19 cellular contexts compared by ENCODE assay signal in genomic region chr2:99611786-99612185, GRCh38.
DNase-seq lines count a peak whose midpoint lies in the region; ATAC-seq and TF ChIP-seq lines count a peak whose summit lies in the region.
"Had no signal": no experiment of that assay in that cellular context is flagged by ENCODE, and none has a peak within 500 bp of the region (broad histone marks: within the 10 kb centered on the region; RNA-seq: fewer than 3 reads in every experiment).

No MANE protein-coding gene starts in this region.

- intact Hi-C loops in activated B cell treated with CpG ODN at 0.5 μM for 24 hours (cut with micrococcal nuclease), result no loop called here

- H3K27me3 ChIP-seq in trophoblast cell (ENCODE audit: insufficient read depth, low read length) (no peaks in the 10 kb centered on the region), H7 (ENCODE audit: control insufficient read depth, insufficient read depth, low read length) (no peaks in the 10 kb centered on the region)
- H3K27me3 ChIP-seq: BE2C had no signal

- CTCF ChIA-PET in activated B cell treated with CpG ODN at 0.5 μM for 24 hours (lab: Charles Lee), result no interaction called here

- no peak overlapping the region for H3K4me2 ChIP-seq in trophoblast cell (ENCODE audit: low read length)
- H3K4me2 ChIP-seq: GM23338 had no signal

- H3K4me3 Mint-ChIP-seq in activated B cell treated with CpG ODN at 0.5 μM for 24 hours, result no peak overlapping the region
- no peak overlapping the region for H3K4me3 Mint-ChIP-seq in brain
- H3K4me3 Mint-ChIP-seq in memory B cell, result no peak overlapping the region
- H3K4me3 Mint-ChIP-seq: CD8-positive, alpha-beta memory T cell; GM23338; HFFc6 had no signal

- TF ChIP-seq CTCF in activated B cell treated with CpG ODN at 0.5 μM for 24 hours (IDR thresholded peaks at IDR 0.05), result no peak
- no peak for TF ChIP-seq CTCF in brain (conservative IDR thresholded peaks at IDR 0.05)

- H3K23ac ChIP-seq in trophoblast cell (ENCODE audit: low read length), result no peak overlapping the region

- H2BK120ac ChIP-seq in trophoblast cell (ENCODE audit: insufficient read depth, low read length, poor library complexity), result no peak overlapping the region

- H3K27me3 Mint-ChIP-seq in activated B cell treated with CpG ODN at 0.5 μM for 24 hours (no peaks in the 10 kb centered on the region), brain (no peaks in the 10 kb centered on the region), memory B cell (no peaks in the 10 kb centered on the region)

- ATAC-seq in activated B cell treated with CpG ODN at 0.5 μM for 24 hours (ENCODE audit: low read depth), result no peak
- no peak for ATAC-seq in memory B cell (ENCODE audit: low read depth)
- no peak for ATAC-seq in GM19463 (IDR thresholded peaks at IDR 0.05; ENCODE audit: unreplicated experiment)
- ATAC-seq: GM23338, HCT116 had no signal

- H3K27ac Mint-ChIP-seq in activated B cell treated with CpG ODN at 0.5 μM for 24 hours, result peak overlapping the region; percentile 50
- peak overlapping the region in 3 of 5 experiments; percentile 17 to 66 (median 20) for H3K27ac Mint-ChIP-seq in brain
- peak overlapping the region; percentile 19 for H3K27ac Mint-ChIP-seq in memory B cell
- H3K27ac Mint-ChIP-seq: CD4-positive, CD25-positive, alpha-beta regulatory T cell; CD8-positive, alpha-beta memory T cell; HFFc6 had no signal

- H3K36me3 ChIP-seq in trophoblast cell (ENCODE audit: control insufficient read depth in 1 of 2, insufficient read depth in 2 of 2, low read length in 2 of 2), result peaks cover 0 to 2% of the 10 kb centered on the region in 2 experiments
- no peaks in the 10 kb centered on the region for H3K36me3 ChIP-seq in H7 (replicated peaks; ENCODE audit: control insufficient read depth, insufficient read depth, low read length)
- H3K36me3 ChIP-seq: BE2C had no signal

- DNase-seq in activated B cell treated with CpG ODN at 0.5 μM for 24 hours (no peak), memory B cell (ENCODE audit: low spot score in 2 of 2) (no peak), trophoblast cell (no peak), H7 (no peak), NCI-H2196 treated with DMSO at 0.1 percent for 48 hours (lab: John Stamatoyannopoulos, UW; ENCODE audit: unreplicated experiment) (no peak)
- DNase-seq: ACHN; BE2C; CD4-positive, CD25-positive, alpha-beta regulatory T cell; CD8-positive, alpha-beta memory T cell; COR-L47; DMS 273 treated with DMSO at 0.1 percent for 48 hours; DMS53; DND-41; EL; HFFc6 had no signal

- H3K4me3 ChIP-seq in trophoblast cell (ENCODE audit: low read depth, low read length) (no peak overlapping the region), H7 (ENCODE audit: insufficient read depth, low read depth, low read length) (no peak overlapping the region)
- H3K4me3 ChIP-seq: GM23338 had no signal

- H4K8ac ChIP-seq in trophoblast cell (ENCODE audit: low read depth, low read length), result no peak overlapping the region

- no peak overlapping the region for H3K18ac ChIP-seq in trophoblast cell (ENCODE audit: low read length)

- POLR2A ChIA-PET in activated B cell treated with CpG ODN at 0.5 μM for 24 hours (lab: Charles Lee), result no interaction called here

- H3K9ac ChIP-seq in trophoblast cell (ENCODE audit: low read length), result no peak overlapping the region

- H2AFZ ChIP-seq in trophoblast cell (ENCODE audit: insufficient read depth, low read length, poor library complexity), result no peak overlapping the region
- H2AFZ ChIP-seq: GM23338 had no signal

- H3K36me3 Mint-ChIP-seq in activated B cell treated with CpG ODN at 0.5 μM for 24 hours (ENCODE audit: low read depth) (peaks cover 45% of the 10 kb centered on the region), brain (no peaks in the 10 kb centered on the region), memory B cell (peaks cover 9% of the 10 kb centered on the region)

- peak overlapping the region; percentile 70 for H2BK12ac ChIP-seq in trophoblast cell (ENCODE audit: low read length)

- H3K4me1 Mint-ChIP-seq in activated B cell treated with CpG ODN at 0.5 μM for 24 hours (peaks cover 42% of the 10 kb centered on the region), brain (peaks cover 15% of the 10 kb centered on the region), memory B cell (peaks cover 24% of the 10 kb centered on the region)
- H3K4me1 Mint-ChIP-seq: CD8-positive, alpha-beta memory T cell; GM23338 had no signal

- H3K14ac ChIP-seq in trophoblast cell (ENCODE audit: low read length), result no peak overlapping the region

- no peak overlapping the region for H3K27ac ChIP-seq in trophoblast cell (ENCODE audit: low read depth, low read length)

- H4K12ac ChIP-seq in trophoblast cell (ENCODE audit: low read depth, low read length), result no peak overlapping the region

- no peaks in the 10 kb centered on the region for H3K9me3 ChIP-seq in trophoblast cell (ENCODE audit: insufficient read depth, low read depth, low read length)
- H3K9me3 ChIP-seq: BE2C had no signal

- H4K91ac ChIP-seq in trophoblast cell (ENCODE audit: low read depth, low read length), result peak overlapping the region; percentile 75

- no peak overlapping the region for H2BK5ac ChIP-seq in trophoblast cell (ENCODE audit: low read depth, low read length, poor library complexity)

- no peak overlapping the region for H3K4ac ChIP-seq in trophoblast cell (ENCODE audit: low read depth, low read length)

- WGBS in trophoblast cell (ENCODE audit: extremely low coverage, insufficient coverage, insufficient read length), result no CpG with 5 or more reads among the region's 6 CpGs

- H3K4me1 ChIP-seq in trophoblast cell (ENCODE audit: control insufficient read depth in 1 of 2, insufficient read depth in 2 of 2, low read length in 2 of 2), result peaks cover 3 to 11% of the 10 kb centered on the region in 2 experiments
- H3K4me1 ChIP-seq: BE2C had no signal

- H3K9me3 Mint-ChIP-seq in activated B cell treated with CpG ODN at 0.5 μM for 24 hours (no peaks in the 10 kb centered on the region), brain (no peaks in the 10 kb centered on the region), memory B cell (no peaks in the 10 kb centered on the region)
- H3K9me3 Mint-ChIP-seq: CD8-positive, alpha-beta memory T cell; GM23338; HFFc6 had no signal

- H3K79me1 ChIP-seq in trophoblast cell (ENCODE audit: low read length), result peaks cover 13% of the 10 kb centered on the region

- H2AK5ac ChIP-seq in trophoblast cell (ENCODE audit: low read length), result no peak overlapping the region

- no peaks in the 10 kb centered on the region for H3K79me2 ChIP-seq in trophoblast cell (ENCODE audit: control insufficient read depth, insufficient read depth, low read length, poor library complexity)
